8 cellular contexts compared by ENCODE assay signal in the genomic region with DNA sequence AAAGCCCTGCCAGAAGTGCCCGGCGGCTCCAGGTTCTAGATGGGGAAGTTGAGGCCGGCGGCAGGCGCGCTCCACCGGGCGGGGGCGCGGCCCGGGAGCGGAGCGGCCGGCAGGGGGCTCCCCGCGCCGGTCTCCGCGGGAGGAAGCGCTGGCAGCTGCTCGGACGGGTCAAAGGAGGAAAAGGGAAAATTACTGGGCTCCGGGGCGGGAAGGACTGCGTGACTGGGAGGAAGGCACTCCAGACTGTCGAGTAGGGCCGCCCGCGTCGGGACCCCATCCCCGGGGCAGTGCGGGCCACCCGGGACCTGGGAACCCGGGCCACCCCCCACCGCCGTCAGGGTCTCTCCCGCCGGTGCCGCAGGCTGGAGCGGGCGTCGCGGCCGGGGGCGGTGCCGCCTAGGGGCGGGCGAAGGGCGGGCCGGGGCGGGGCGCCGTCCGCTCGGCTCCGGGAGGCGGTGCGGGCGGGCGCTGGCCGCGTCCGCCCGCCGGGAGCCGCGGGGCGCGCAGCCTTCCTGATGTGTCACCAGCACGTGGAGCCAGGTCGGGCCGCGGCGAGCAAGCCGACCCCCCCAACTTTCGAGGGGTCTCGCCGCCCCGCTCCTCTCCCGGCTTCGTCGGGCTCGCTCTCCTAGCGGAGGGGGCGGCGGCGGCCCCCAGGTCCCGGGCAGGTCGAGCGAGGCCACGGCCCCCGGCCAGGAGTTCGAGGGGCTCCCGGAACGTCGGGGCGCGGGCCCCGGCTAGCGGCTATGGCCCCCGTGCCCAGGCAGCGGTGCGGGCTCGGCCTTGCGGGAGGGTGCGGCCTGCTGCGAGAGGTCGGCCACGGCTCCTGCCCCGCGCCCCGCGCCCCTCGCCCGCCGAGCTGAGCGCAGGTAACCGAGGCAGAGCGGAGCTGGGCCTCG.
DNase-seq lines count a peak whose midpoint lies in the region; ATAC-seq, FAIRE-seq and TF ChIP-seq lines count a peak whose summit lies in the region.

No MANE protein-coding gene starts in this region.

- H3K27me3 ChIP-seq in SJCRH30 (no peaks in the 10 kb centered on the region), neuronal stem cell (ENCODE audit: control insufficient read depth in 3 of 3, insufficient read depth in 3 of 3, low read depth in 1 of 3, low read length in 3 of 3) (peaks cover 13 to 79% (median 57%) of the 10 kb centered on the region in 3 experiments), suprapubic skin (no peaks in the 10 kb centered on the region)

- peak overlapping the region; percentile 98 for H2AFZ ChIP-seq in neuronal stem cell (ENCODE audit: low read length)

- peak; percentile 67 for TF ChIP-seq POLR2A in A549 (IDR thresholded peaks at IDR 0.05; ENCODE audit: low read length)
- TF ChIP-seq POLR2A in suprapubic skin (IDR thresholded peaks at IDR 0.05) = peak in 1 of 2 donors; percentile 47

- H3K4me2 ChIP-seq in A549 (peak overlapping the region; percentile 100), neuronal stem cell (ENCODE audit: insufficient read depth, low read length, poor library complexity, severe bottlenecking) (peak overlapping the region; percentile 81)

- H2BK5ac ChIP-seq in neuronal stem cell (ENCODE audit: low read length) = no peak overlapping the region

- WGBS in A549 (ENCODE audit: missing lambda C conversion rate) = 2% methylated on average over 37 of the region's 120 CpGs
- no CpG with 5 or more reads among the region's 120 CpGs for WGBS in neuronal stem cell (ENCODE audit: extremely low coverage in 2 of 2, insufficient read length in 2 of 2, insufficient replicate concordance in 1 of 2), 2 donors
- 0% methylated on average over 30 of the region's 120 CpGs for WGBS in suprapubic skin

- H3K9me3 ChIP-seq in A549 (no peaks in the 10 kb centered on the region), SJCRH30 (replicated peaks) (no peaks in the 10 kb centered on the region), neuronal stem cell (replicated peaks in 1 of 2; ENCODE audit: control insufficient read depth in 2 of 2, insufficient read depth in 1 of 2, low read depth in 1 of 2, low read length in 2 of 2) (no peaks in the 10 kb centered on the region), suprapubic skin (no peaks in the 10 kb centered on the region)

- POLR2A ChIA-PET in A549 (lab: Yijun Ruan, JAX) = interaction anchor here (0.6 to 1.2 kb wide), 4 partner anchors 25 to 342 kb away, joined by 3 read pairs; partner anchors contain the start of gene UTP6

- H2BK15ac ChIP-seq in neuronal stem cell (ENCODE audit: low read length) = peak overlapping the region; percentile 22

- H4K8ac ChIP-seq in neuronal stem cell (ENCODE audit: low read depth, low read length) = no peak overlapping the region

- H2AK5ac ChIP-seq in neuronal stem cell (ENCODE audit: low read depth, low read length) = no peak overlapping the region

- H3K4ac ChIP-seq in neuronal stem cell (ENCODE audit: low read length) = no peak overlapping the region

- TF ChIP-seq CTCF in A549 (IDR thresholded peaks at IDR 0.05) = peak; percentile 99
- peak; percentile 89 for TF ChIP-seq CTCF in suprapubic skin (IDR thresholded peaks at IDR 0.05)

- DNase-seq in A549 (ENCODE audit: low read depth in 1 of 2, low spot score in 1 of 2) = peak; percentile 82 to 91
- peak; percentile 80 to 84 for DNase-seq in SJCRH30
- peak; percentile 63 for DNase-seq in activated naive CD4-positive, alpha-beta T cell treated with anti-CD3 and anti-CD28 coated beads, Interleukin-2, amount 50 U/mL, for 16 hours
- peak; percentile 84 for DNase-seq in germinal center (ENCODE audit: low spot score)
- peak; percentile 63 for DNase-seq in neuronal stem cell (ENCODE audit: low spot score)
- DNase-seq in suprapubic skin (ENCODE audit: low spot score in 2 of 2) = peak; percentile 86 to 88

- no peak overlapping the region for H2BK120ac ChIP-seq in neuronal stem cell (ENCODE audit: low read depth, low read length)

- TF ChIP-seq RAD21 in A549 (conservative IDR thresholded peaks at IDR 0.05 in 1 of 2, IDR thresholded peaks at IDR 0.05 in 1 of 2) (peak; percentile 71 to 96), Ishikawa (IDR thresholded peaks at IDR 0.05; ENCODE audit: low read depth) (peak; percentile 75)

- H4K91ac ChIP-seq in neuronal stem cell (ENCODE audit: low read depth, low read length, poor library complexity) = no peak overlapping the region

- no peak overlapping the region for H3K14ac ChIP-seq in neuronal stem cell (ENCODE audit: low read length)

- peak overlapping the region; percentile 31 for H3K9ac ChIP-seq in neuronal stem cell (ENCODE audit: low read depth, low read length, poor library complexity)

- no peaks in the 10 kb centered on the region for H3K36me3 ChIP-seq in SJCRH30
- H3K36me3 ChIP-seq in neuronal stem cell (replicated peaks in 1 of 2; ENCODE audit: control insufficient read depth in 2 of 2, insufficient read depth in 2 of 2, low read length in 2 of 2) = no peaks in the 10 kb centered on the region
- H3K36me3 ChIP-seq in suprapubic skin = no peaks in the 10 kb centered on the region

- CTCF ChIA-PET in A549 (lab: Yijun Ruan, JAX) = interaction anchor here (0.6 to 15.1 kb wide), 48 partner anchors 10 to 374 kb away, joined by 3 to 377 read pairs (median 5); partner anchors contain the start of genes COPRS and UTP6

- FAIRE-seq in A549 (lab: Jason Lieb, UNC) = no peak

- H3K18ac ChIP-seq in neuronal stem cell (ENCODE audit: low read length) = peak overlapping the region; percentile 84

- H3K79me1 ChIP-seq in neuronal stem cell (ENCODE audit: low read depth, low read length) = no peaks in the 10 kb centered on the region

- TF ChIP-seq EP300 in A549 (IDR thresholded peaks at IDR 0.05) (no peak), Ishikawa (IDR thresholded peaks at IDR 0.05; ENCODE audit: borderline replicate concordance) (no peak; the same call in 1 of the 2 replicates), suprapubic skin (IDR thresholded peaks at IDR 0.05) (no peak)

- H3K23ac ChIP-seq in neuronal stem cell (ENCODE audit: low read depth, low read length, poor library complexity) = peak overlapping the region; percentile 70

- ATAC-seq in A549 (peak; percentile 85 to 86), GM18502 (IDR thresholded peaks at IDR 0.05; ENCODE audit: poor library complexity, unreplicated experiment) (peak; percentile 72)

- H3K4me1 ChIP-seq in A549 (peaks cover 31% of the 10 kb centered on the region), SJCRH30 (no peaks in the 10 kb centered on the region), neuronal stem cell (ENCODE audit: control insufficient read depth in 2 of 2, insufficient read depth in 1 of 2, low read depth in 1 of 2, low read length in 2 of 2) (peaks cover 0 to 13% of the 10 kb centered on the region in 2 donors), suprapubic skin (peaks cover 53% of the 10 kb centered on the region)

- H3K27ac ChIP-seq in A549 (peak overlapping the region; percentile 97 to 98), SJCRH30 (peak overlapping the region; percentile 42; the same call in 1 of the 2 replicates), neuronal stem cell (replicated peaks; ENCODE audit: low read length) (no peak overlapping the region), suprapubic skin (peak overlapping the region; percentile 88)

- H3K4me3 ChIP-seq in A549 (peak overlapping the region; percentile 81), SJCRH30 (peak overlapping the region; percentile 68), neuronal stem cell (ENCODE audit: low read length in 2 of 2) (peak overlapping the region; percentile 44 to 77), suprapubic skin (peak overlapping the region; percentile 70)

- peak overlapping the region; percentile 30 for H2BK12ac ChIP-seq in neuronal stem cell (ENCODE audit: low read length)

TF ChIP-seq in A549, 52 proteins besides CTCF, POLR2A, EP300 and RAD21 (continues in another document):
- peak; percentile 96 for TF ChIP-seq E2F6 (IDR thresholded peaks at IDR 0.05; ENCODE audit: borderline replicate concordance, low read depth)
- TF ChIP-seq, protein P1, sequence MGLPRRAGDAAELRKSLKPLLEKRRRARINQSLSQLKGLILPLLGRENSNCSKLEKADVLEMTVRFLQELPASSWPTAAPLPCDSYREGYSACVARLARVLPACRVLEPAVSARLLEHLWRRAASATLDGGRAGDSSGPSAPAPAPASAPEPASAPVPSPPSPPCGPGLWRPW (IDR thresholded peaks at IDR 0.05) = no peak
- peak; percentile 11; the same call in 1 of the 2 replicates for TF ChIP-seq RNF2 (IDR thresholded peaks at IDR 0.05; ENCODE audit: borderline replicate concordance, low read depth)
- no peak for TF ChIP-seq FOSL2 (IDR thresholded peaks at IDR 0.05)
- peak; percentile 82 for TF ChIP-seq FOSL2 (CRISPR knock-in tag; IDR thresholded peaks at IDR 0.05)

TF ChIP-seq in Ishikawa, 13 proteins besides CTCF, POLR2A, EP300 and RAD21 (continues in another document):
- TF ChIP-seq USF1 (IDR thresholded peaks at IDR 0.05) (peak; percentile 29; the same call in 1 of the 2 replicates), TEAD4 (IDR thresholded peaks at IDR 0.05) (no peak), TCF12 (IDR thresholded peaks at IDR 0.05; ENCODE audit: low read depth) (no peak), ZBTB7A (IDR thresholded peaks at IDR 0.05; ENCODE audit: low read depth) (0 out of 2 replicates have a peak, but pooled peaks have one; percentile 42), EGR1 (IDR thresholded peaks at IDR 0.05) (no peak), TAF1 (IDR thresholded peaks at IDR 0.05; ENCODE audit: low read depth) (no peak; the same call in 1 of the 2 replicates), CEBPB (IDR thresholded peaks at IDR 0.05) (no peak)
- TF ChIP-seq, protein P2, sequence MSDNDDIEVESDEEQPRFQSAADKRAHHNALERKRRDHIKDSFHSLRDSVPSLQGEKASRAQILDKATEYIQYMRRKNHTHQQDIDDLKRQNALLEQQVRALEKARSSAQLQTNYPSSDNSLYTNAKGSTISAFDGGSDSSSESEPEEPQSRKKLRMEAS (IDR thresholded peaks at IDR 0.05) = peak; percentile 99
